ENCODE assay signal across 12 cellular contexts in the genomic region with DNA sequence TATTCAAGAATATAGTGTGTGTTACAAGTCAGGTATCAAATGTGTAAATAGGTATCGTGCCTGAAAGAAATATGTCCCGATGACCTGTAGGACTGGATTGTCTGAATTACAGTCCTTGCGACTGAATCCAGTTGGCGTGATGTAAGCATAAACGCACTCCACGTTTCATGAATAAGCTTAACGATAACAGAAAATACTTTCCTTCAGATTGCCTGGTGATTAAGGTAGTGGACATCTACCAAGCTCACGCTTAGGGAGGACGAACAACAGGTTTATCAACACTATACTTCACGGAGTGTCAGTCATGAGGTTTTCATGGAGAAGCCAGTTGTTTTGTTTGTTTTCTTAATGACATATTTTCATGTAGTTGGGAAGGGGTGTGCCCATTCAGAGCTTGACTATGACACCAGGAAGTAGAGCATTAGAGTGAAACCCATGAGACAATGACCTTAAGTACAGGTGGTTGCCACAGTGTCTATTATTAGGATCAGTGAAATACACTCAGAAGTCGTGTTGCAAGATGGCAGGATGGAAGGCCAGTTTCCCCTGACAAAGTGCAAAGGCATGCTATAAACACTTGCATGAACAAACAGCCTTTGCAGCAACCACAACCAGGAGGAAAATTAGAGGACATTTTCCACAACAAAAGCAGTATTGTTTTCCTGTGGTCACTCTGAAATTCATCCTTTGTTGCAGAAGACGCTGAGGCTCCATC.
A peak's percentile ranks its signal among the peaks of the same experiment; 100 is the strongest.
DNase-seq lines count a peak whose midpoint lies in the region; ATAC-seq and TF ChIP-seq lines count a peak whose summit lies in the region.
"Had no signal": no experiment of that assay in that cellular context is flagged by ENCODE, and none has a peak within 500 bp of the region (broad histone marks: within the 10 kb centered on the region; RNA-seq: fewer than 3 reads in every experiment).

No MANE protein-coding gene starts in this region.

- H3K4me3 Mint-ChIP-seq in WTC11 (no peak overlapping the region), endodermal cell (no peak overlapping the region)
- H3K4me3 Mint-ChIP-seq: activated naive CD8-positive, alpha-beta T cell treated with anti-CD3 and anti-CD28 coated beads, Interleukin-2, amount 50 U/mL, for 24 hours had no signal

- H3K9me3 Mint-ChIP-seq in WTC11 (peaks cover 15% of the 10 kb centered on the region), endodermal cell (peaks cover 15% of the 10 kb centered on the region)

- H3K4me1 ChIP-seq in HCT116 (ENCODE audit: control insufficient read depth in 1 of 2, insufficient read depth in 2 of 2, low read length in 2 of 2) (peaks cover 12 to 25% of the 10 kb centered on the region in 2 experiments), mucosa of descending colon (ENCODE audit: low read depth) (no peaks in the 10 kb centered on the region), tibial artery (no peaks in the 10 kb centered on the region), osteoblast (ENCODE audit: insufficient read depth, low read length) (no peaks in the 10 kb centered on the region), endodermal cell (ENCODE audit: control insufficient read depth, insufficient read depth, low read length) (no peaks in the 10 kb centered on the region)

- no peaks in the 10 kb centered on the region for H3K9me2 ChIP-seq in HCT116 (ENCODE audit: insufficient read depth)

- H3K27me3 ChIP-seq in HCT116 (ENCODE audit: insufficient read depth, low read length) (no peaks in the 10 kb centered on the region), tibial artery (peaks cover 0 to 5% of the 10 kb centered on the region in 2 donors), osteoblast (ENCODE audit: insufficient read depth, low read length) (no peaks in the 10 kb centered on the region), endodermal cell (ENCODE audit: control insufficient read depth, insufficient read depth, low read length, poor library complexity, severe bottlenecking) (no peaks in the 10 kb centered on the region)
- H3K27me3 ChIP-seq: BLaER1 had no signal

- no peak for TF ChIP-seq POLR2A in HCT116 (IDR thresholded peaks at IDR 0.05; ENCODE audit: borderline replicate concordance, extremely low read depth, insufficient read depth, insufficient read length)

- H3K79me2 ChIP-seq in HCT116 (ENCODE audit: insufficient read depth, low read length) (no peaks in the 10 kb centered on the region), osteoblast (ENCODE audit: insufficient read depth, low read length) (no peaks in the 10 kb centered on the region)

- H3K4me2 ChIP-seq in HCT116 (ENCODE audit: low read length) (peak overlapping the region; percentile 36), osteoblast (ENCODE audit: insufficient read depth, low read length) (no peak overlapping the region)
- H3K4me2 ChIP-seq: BLaER1 had no signal

- intact Hi-C loops in HCT116 (cut with micrococcal nuclease), result no loop called here
- intact Hi-C loops in mucosa of descending colon (cut with DNase I, micrococcal nuclease), result no loop called here
- intact Hi-C loops in tibial artery (cut with DNase I; ENCODE audit: low total_unique reads), result no loop called here

- TF ChIP-seq CTCF in HCT116 (IDR thresholded peaks at IDR 0.05 in 2 of 3, conservative IDR thresholded peaks at IDR 0.05 in 1 of 3; ENCODE audit: borderline replicate concordance in 1 of 3, insufficient read depth in 1 of 3, low read depth in 2 of 3, low read length in 2 of 3) (no peak), WTC11 (IDR thresholded peaks at IDR 0.05) (no peak), mucosa of descending colon (IDR thresholded peaks at IDR 0.05) (no peak), tibial artery (IDR thresholded peaks at IDR 0.05) (no peak), osteoblast (IDR thresholded peaks at IDR 0.05; ENCODE audit: extremely low read depth, low read depth, low read length) (no peak), endodermal cell (conservative IDR thresholded peaks at IDR 0.05) (no peak)

- 0 out of 2 replicates have a peak overlapping the region, but pooled peaks have one; percentile 5 for H3K27ac Mint-ChIP-seq in WTC11
- H3K27ac Mint-ChIP-seq in endodermal cell, result no peak overlapping the region
- H3K27ac Mint-ChIP-seq: activated naive CD8-positive, alpha-beta T cell treated with anti-CD3 and anti-CD28 coated beads, Interleukin-2, amount 50 U/mL, for 24 hours had no signal

- CTCF ChIA-PET in HCT116 (lab: Charles Lee) (no interaction called here), WTC11 (lab: Charles Lee) (no interaction called here)

- TF ChIP-seq RAD21 in HCT116 (IDR thresholded peaks at IDR 0.05; ENCODE audit: low read depth), result no peak

- H3K4me3 ChIP-seq in HCT116 (replicated peaks in 1 of 2; ENCODE audit: low read depth in 1 of 2, low read length in 2 of 2) (no peak overlapping the region), mucosa of descending colon (no peak overlapping the region), tibial artery (no peak overlapping the region), osteoblast (ENCODE audit: insufficient read depth, low read length) (no peak overlapping the region), endodermal cell (ENCODE audit: low read length) (no peak overlapping the region)
- H3K4me3 ChIP-seq: BLaER1 had no signal

- H3K4me1 Mint-ChIP-seq in WTC11, result peaks cover 4% of the 10 kb centered on the region
- H3K4me1 Mint-ChIP-seq in endodermal cell, result peaks cover 4% of the 10 kb centered on the region

- no peak for ATAC-seq in HCT116
- ATAC-seq in WTC11, result no peak
- ATAC-seq in mucosa of descending colon, result peak; percentile 51
- ATAC-seq: activated naive CD8-positive, alpha-beta T cell treated with anti-CD3 and anti-CD28 coated beads, Interleukin-2, amount 50 U/mL, for 24 hours had no signal

- no peaks in the 10 kb centered on the region for H3K9me3 ChIP-seq in HCT116 (ENCODE audit: control insufficient read depth in 1 of 2, insufficient read depth in 1 of 2, low read depth in 1 of 2, low read length in 2 of 2)
- H3K9me3 ChIP-seq in mucosa of descending colon, result peaks cover 2% of the 10 kb centered on the region
- peaks cover 0 to 6% (median 4%) of the 10 kb centered on the region in 3 donors for H3K9me3 ChIP-seq in tibial artery
- H3K9me3 ChIP-seq in osteoblast (ENCODE audit: low read depth, low read length), result no peaks in the 10 kb centered on the region
- H3K9me3 ChIP-seq in endodermal cell (ENCODE audit: control insufficient read depth, low read length), result peaks cover 10% of the 10 kb centered on the region

- POLR2A ChIA-PET in HCT116 (lab: Charles Lee) (no interaction called here), WTC11 (lab: Charles Lee) (no interaction called here)

- WGBS in endodermal cell (ENCODE audit: insufficient coverage in 1 of 2, insufficient read length in 1 of 2), 2 experiments, result 93 to 95% methylated on average over 11 to 12 of the region's 12 CpGs

- no peak overlapping the region for H3K27ac ChIP-seq in HCT116 (ENCODE audit: low read depth, low read length)
- H3K27ac ChIP-seq in tibial artery, result no peak overlapping the region
- no peak overlapping the region for H3K27ac ChIP-seq in osteoblast (ENCODE audit: low read depth, low read length)
- no peak overlapping the region for H3K27ac ChIP-seq in endodermal cell (ENCODE audit: low read depth, low read length)
- H3K27ac ChIP-seq: BLaER1 had no signal

- peaks cover 6% of the 10 kb centered on the region for H3K36me3 Mint-ChIP-seq in WTC11
- peaks cover 4% of the 10 kb centered on the region for H3K36me3 Mint-ChIP-seq in endodermal cell (ENCODE audit: low read depth)

- H3K27me3 Mint-ChIP-seq in WTC11 (ENCODE audit: low read depth) (no peaks in the 10 kb centered on the region), endodermal cell (ENCODE audit: insufficient read depth) (no peaks in the 10 kb centered on the region)
- H3K27me3 Mint-ChIP-seq: activated naive CD8-positive, alpha-beta T cell treated with anti-CD3 and anti-CD28 coated beads, Interleukin-2, amount 50 U/mL, for 24 hours had no signal

- H3K36me3 ChIP-seq in HCT116 (ENCODE audit: control insufficient read depth in 1 of 2, insufficient read depth in 2 of 2, low read length in 2 of 2) (no peaks in the 10 kb centered on the region), mucosa of descending colon (ENCODE audit: low read depth) (no peaks in the 10 kb centered on the region), tibial artery (no peaks in the 10 kb centered on the region), osteoblast (ENCODE audit: insufficient read depth, low read length) (no peaks in the 10 kb centered on the region), endodermal cell (ENCODE audit: control insufficient read depth, insufficient read depth, low read length) (no peaks in the 10 kb centered on the region)
- H3K36me3 ChIP-seq: BLaER1 had no signal

- peak; percentile 51 for DNase-seq in DMS53 (lab: John Stamatoyannopoulos, UW)
- DNase-seq in HCT116 (ENCODE audit: low read depth, low spot score), result peak; percentile 21
- DNase-seq in WTC11 (ENCODE audit: low spot score), result no peak
- no peak for DNase-seq in mucosa of descending colon
- DNase-seq in tibial artery, result no peak
- DNase-seq in NCI-H446 (lab: John Stamatoyannopoulos, UW), result no peak
- DNase-seq in osteoblast (ENCODE audit: insufficient read length, low spot score, missing footprints), result no peak
- DNase-seq in endodermal cell, result no peak
- DNase-seq: activated naive CD8-positive, alpha-beta T cell treated with anti-CD3 and anti-CD28 coated beads, Interleukin-2, amount 50 U/mL, for 24 hours; NCI-H146; T-helper 9 cell had no signal

- H2AFZ ChIP-seq in HCT116 (ENCODE audit: low read depth, low read length, poor library complexity, severe bottlenecking), result no peak overlapping the region
- H2AFZ ChIP-seq in osteoblast (ENCODE audit: low read length), result no peak overlapping the region

- RAD21 ChIA-PET in HCT116 (lab: Charles Lee; ENCODE audit: low non-redundant PET in 1 of 2, low total read pairs in 2 of 2, uncharacterized antibody in 2 of 2, unreplicated experiment in 2 of 2), result no interaction called here

- no peaks in the 10 kb centered on the region for H4K20me1 ChIP-seq in HCT116 (ENCODE audit: insufficient read depth)
- no peaks in the 10 kb centered on the region for H4K20me1 ChIP-seq in osteoblast (ENCODE audit: insufficient read depth, low read length)
- H4K20me1 ChIP-seq: BLaER1 had no signal

- BruUV-seq in HCT116 (replicated peaks; lab: Mats Ljungman, UMichigan), result no TSS peak

- H3K9ac ChIP-seq in HCT116 (ENCODE audit: low read length) (no peak overlapping the region), endodermal cell (ENCODE audit: extremely low read depth, low read length, poor library complexity, severe bottlenecking) (no peak overlapping the region)
- H3K9ac ChIP-seq: BLaER1 had no signal

TF ChIP-seq in HCT116, 20 proteins besides CTCF, POLR2A, EP300 and RAD21 (continues in another document):
- TF ChIP-seq, protein P1, sequence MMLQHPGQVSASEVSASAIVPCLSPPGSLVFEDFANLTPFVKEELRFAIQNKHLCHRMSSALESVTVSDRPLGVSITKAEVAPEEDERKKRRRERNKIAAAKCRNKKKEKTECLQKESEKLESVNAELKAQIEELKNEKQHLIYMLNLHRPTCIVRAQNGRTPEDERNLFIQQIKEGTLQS (IDR thresholded peaks at IDR 0.05), result no peak

TF ChIP-seq in WTC11, 78 proteins besides CTCF, POLR2A, EP300 and RAD21 (continues in another document):
- TF ChIP-seq NR3C1 (CRISPR knock-in tag; conservative IDR thresholded peaks at IDR 0.05; ENCODE audit: low read depth) (no peak), ETV6 (CRISPR knock-in tag; IDR thresholded peaks at IDR 0.05) (no peak)

Comparison
In these comparisons a context has a peak if more than half of its experiments do, and no peak if none do; other contexts are left out.
1. DNase-seq: peak in DMS53 (single experiment) and HCT116 (single experiment); none in WTC11 (single experiment), mucosa of descending colon (0 of 3), tibial artery (0 of 2), NCI-H446 (0 of 2), osteoblast (single experiment) and endodermal cell (single experiment).